8 cellular contexts compared by ENCODE assay signal in the genomic region with DNA sequence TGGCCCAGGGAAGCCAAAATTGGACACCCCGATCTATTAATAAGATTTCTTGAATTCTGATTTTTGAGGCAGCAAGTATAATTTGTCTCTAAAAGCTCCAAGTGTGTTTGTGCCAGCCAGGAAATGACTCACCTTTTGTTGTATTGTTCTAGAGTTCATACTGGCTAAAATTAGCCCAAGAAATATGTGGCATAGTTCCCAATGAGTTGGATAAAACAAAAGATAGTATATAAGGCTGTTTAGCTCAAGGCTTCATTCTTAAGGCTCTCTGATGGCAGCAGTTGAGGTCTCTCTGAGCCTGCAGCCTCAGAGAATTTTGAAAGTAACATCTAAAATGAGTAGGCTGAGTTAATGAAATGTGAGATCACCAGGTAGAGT. TPM values are rescaled to one million over a fixed set of nuclear protein-coding genes. Genes with fewer than 3 reads are reported as not detected.
DNase-seq lines count a peak whose midpoint lies in the region; ATAC-seq and TF ChIP-seq lines count a peak whose summit lies in the region.

No MANE protein-coding gene starts in this region.

- no peak for TF ChIP-seq EP300 in esophagus muscularis mucosa (IDR thresholded peaks at IDR 0.05)

- TF ChIP-seq POLR2A in esophagus muscularis mucosa (IDR thresholded peaks at IDR 0.05; ENCODE audit: low read depth), result no peak

- H3K36me3 ChIP-seq in esophagus muscularis mucosa, result peaks cover 23 to 81% (median 70%) of the 10 kb centered on the region in 4 donors
- peaks cover 20 to 98% of the 10 kb centered on the region in 2 donors for H3K36me3 ChIP-seq in psoas muscle (ENCODE audit: insufficient read depth in 1 of 2, low read depth in 1 of 2)

- H3K9me3 ChIP-seq in esophagus muscularis mucosa, result no peaks in the 10 kb centered on the region
- H3K9me3 ChIP-seq in psoas muscle, result no peaks in the 10 kb centered on the region

- H3K27me3 ChIP-seq in esophagus muscularis mucosa, result no peaks in the 10 kb centered on the region
- H3K27me3 ChIP-seq in psoas muscle (ENCODE audit: insufficient read depth in 3 of 3, low read length in 2 of 3), result no peaks in the 10 kb centered on the region

- ATAC-seq in psoas muscle (peak; percentile 66 to 83 (median 76)), HG03139 (IDR thresholded peaks at IDR 0.05; ENCODE audit: unreplicated experiment) (no peak), GM19463 (IDR thresholded peaks at IDR 0.05; ENCODE audit: unreplicated experiment) (no peak)

- intact Hi-C loops in esophagus muscularis mucosa (cut with DNase I) (no loop called here), psoas muscle (cut with DNase I) (loop anchor here in 1 of 2 donors (5.0 kb wide), 1 partner anchor 195 kb away; no protein-coding TSS in a partner anchor)

- H3K4me1 ChIP-seq in esophagus muscularis mucosa (peaks cover 23 to 42% (median 33%) of the 10 kb centered on the region in 4 donors), psoas muscle (peaks cover 26% of the 10 kb centered on the region)

- H3K4me3 ChIP-seq in esophagus muscularis mucosa (no peak overlapping the region), psoas muscle (peak overlapping the region; percentile 19)

- DNase-seq in EL (peak; percentile 87), RPMI7951 (ENCODE audit: low read depth) (peak; percentile 97), esophagus muscularis mucosa (ENCODE audit: extremely low spot score) (no peak), psoas muscle (no peak), activated gamma-delta T cell (lab: John Stamatoyannopoulos, UW) (no peak), midbrain (lab: John Stamatoyannopoulos, UW) (no peak)

- peak overlapping the region; percentile 18 to 67 (median 47) for H3K27ac ChIP-seq in esophagus muscularis mucosa (replicated peaks in 1 of 4)
- H3K27ac ChIP-seq in psoas muscle, result peak overlapping the region; percentile 79

- 53% methylated on average over 1 of the region's 1 CpG for WGBS in esophagus muscularis mucosa
- 34 to 55% (median 51%) methylated on average over 1 of the region's 1 CpG for whole genome bisulfite sequencing in psoas muscle, 3 donors

- TF ChIP-seq CTCF in esophagus muscularis mucosa (IDR thresholded peaks at IDR 0.05) (no peak), psoas muscle (IDR thresholded peaks at IDR 0.05) (no peak)

RNA-seq across cellular contexts. Expression of gene HMGXB3, which starts 21.6 kb away (rescaled TPM):
- 28.1 and 28.4 TPM in 2 replicates for total RNA-seq in RPMI7951 (2014; rRNA removed; shearing (Covaris generic))
- total RNA-seq in esophagus muscularis mucosa, result 10 to 100 TPM; 17.4 to 26.5 (median 23.1) TPM
- 10 to 100 TPM; 12.6 to 23.2 (median 17.9) TPM for total RNA-seq in psoas muscle
- polyA plus RNA-seq in psoas muscle, result 10 to 100 TPM in 2 of 3 donors, 1 to 10 TPM in 1; 8.6 to 22.6 (median 15.4) TPM

RNA-seq across cellular contexts. Expression of gene TIGD6, which starts 21.7 kb away (rescaled TPM):
- 4.4 and 7.0 TPM in 2 replicates for total RNA-seq in RPMI7951 (2014; rRNA removed; shearing (Covaris generic))
- total RNA-seq in esophagus muscularis mucosa (1 to 10 TPM; 2.9 to 3.5 (median 3.2) TPM), psoas muscle (1 to 10 TPM; 1.9 to 4.2 (median 2.9) TPM)
- polyA plus RNA-seq in psoas muscle, result 1 to 10 TPM; 1.4 to 7.8 (median 2.4) TPM

Comparison
In these comparisons a context has a peak if more than half of its experiments do, and no peak if none do; other contexts are left out.
1. DNase-seq: peak in EL (single experiment) and RPMI7951 (single experiment); none in esophagus muscularis mucosa (single experiment), psoas muscle (0 of 2), activated gamma-delta T cell (single experiment) and midbrain (single experiment).
2. ATAC-seq: peak in psoas muscle (4 of 4); none in HG03139 (single experiment) and GM19463 (single experiment).